ENCODE assay signal across 17 cellular contexts in genomic region chr12:45409966-45410365, GRCh38.
DNase-seq lines count a peak whose midpoint lies in the region; ATAC-seq lines count a peak whose summit lies in the region.
"Had no signal": no experiment of that assay in that cellular context is flagged by ENCODE, and none has a peak within 500 bp of the region (broad histone marks: within the 10 kb centered on the region; RNA-seq: fewer than 3 reads in every experiment).

No MANE protein-coding gene starts in this region.

- H2BK5ac ChIP-seq in trophoblast cell (ENCODE audit: low read depth, low read length, poor library complexity) = no peak overlapping the region

- no CpG with 5 or more reads among the region's 7 CpGs for WGBS in trophoblast cell (ENCODE audit: extremely low coverage, insufficient coverage, insufficient read length)

- H2AFZ ChIP-seq in trophoblast cell (ENCODE audit: insufficient read depth, low read length, poor library complexity) = no peak overlapping the region

- no peaks in the 10 kb centered on the region for H3K27me3 Mint-ChIP-seq in naive thymus-derived CD8-positive, alpha-beta T cell
- H3K27me3 Mint-ChIP-seq: CD4-positive, CD25-positive, alpha-beta regulatory T cell; stimulated activated memory B cell treated with anti-CD40 and anti-IgM and Interleukin-4, amounts not matched to agents 10 μg/mL and 1 μg/mL and 100 μg/mL, for 72 hours had no signal

- POLR2A ChIA-PET in naive thymus-derived CD8-positive, alpha-beta T cell (lab: Charles Lee) = no interaction called here

- H3K79me1 ChIP-seq in trophoblast cell (ENCODE audit: low read length) = no peaks in the 10 kb centered on the region

- H3K4me3 ChIP-seq in trophoblast cell (ENCODE audit: low read depth, low read length) = no peak overlapping the region
- H3K4me3 ChIP-seq: HAP-1, Peyer's patch had no signal

- H3K27me3 ChIP-seq in trophoblast cell (ENCODE audit: insufficient read depth, low read length) = no peaks in the 10 kb centered on the region
- H3K27me3 ChIP-seq: Peyer's patch had no signal

- no peak overlapping the region for H3K27ac ChIP-seq in epithelial cell of prostate
- no peak overlapping the region for H3K27ac ChIP-seq in trophoblast cell (ENCODE audit: low read depth, low read length)
- H3K27ac ChIP-seq: Peyer's patch had no signal

- H3K23ac ChIP-seq in trophoblast cell (ENCODE audit: low read length) = no peak overlapping the region

- DNase-seq in AG20443 (ENCODE audit: low spot score) (peak; percentile 86), M059J (ENCODE audit: low read depth) (peak; percentile 48), epithelial cell of prostate (ENCODE audit: low read depth, low spot score) (peak; percentile 12), trophoblast cell (peak; percentile 20 to 23), NCI-H1417 treated with DMSO at 0.1 percent for 48 hours (lab: John Stamatoyannopoulos, UW) (no peak)
- DNase-seq in naive thymus-derived CD8-positive, alpha-beta T cell = no peak
- no peak for DNase-seq in stimulated activated CD4-positive, alpha-beta T cell treated with anti-CD3 and anti-CD28 coated beads, Interleukin-2, amount 100 ng/mL, for 24 hours
- DNase-seq: activated naive CD4-positive, alpha-beta T cell treated with Interleukin-2 at 50 U/mL for 16 hours; CD4-positive, CD25-positive, alpha-beta regulatory T cell; erythroblast; GF-D8; Peyer's patch; stimulated activated CD4-positive, alpha-beta T cell treated with anti-CD3 and anti-CD28 coated beads, Interleukin-4, amount 100 ng/mL, for 1 hour; T1000 had no signal

- H2BK120ac ChIP-seq in trophoblast cell (ENCODE audit: insufficient read depth, low read length, poor library complexity) = no peak overlapping the region

- H3K4me2 ChIP-seq in trophoblast cell (ENCODE audit: low read length) = no peak overlapping the region

- no peak overlapping the region for H3K27ac Mint-ChIP-seq in naive thymus-derived CD8-positive, alpha-beta T cell
- H3K27ac Mint-ChIP-seq: CD4-positive, CD25-positive, alpha-beta regulatory T cell; stimulated activated memory B cell treated with anti-CD40 and anti-IgM and Interleukin-4, amounts not matched to agents 10 μg/mL and 1 μg/mL and 100 μg/mL, for 72 hours had no signal

- H3K14ac ChIP-seq in trophoblast cell (ENCODE audit: low read length) = no peak overlapping the region

- no peaks in the 10 kb centered on the region for H3K4me1 Mint-ChIP-seq in naive thymus-derived CD8-positive, alpha-beta T cell
- H3K4me1 Mint-ChIP-seq: stimulated activated memory B cell treated with anti-CD40 and anti-IgM and Interleukin-4, amounts not matched to agents 10 μg/mL and 1 μg/mL and 100 μg/mL, for 72 hours had no signal

- no peak overlapping the region for H4K12ac ChIP-seq in trophoblast cell (ENCODE audit: low read depth, low read length)

- peaks cover 0 to 64% (median 33%) of the 10 kb centered on the region in 3 donors for H3K36me3 Mint-ChIP-seq in naive thymus-derived CD8-positive, alpha-beta T cell

- no peak overlapping the region for H2BK12ac ChIP-seq in trophoblast cell (ENCODE audit: low read length)

- no peak overlapping the region for H2AK5ac ChIP-seq in trophoblast cell (ENCODE audit: low read length)

- H3K4me1 ChIP-seq in trophoblast cell (ENCODE audit: control insufficient read depth in 1 of 2, insufficient read depth in 2 of 2, low read length in 2 of 2) = no peaks in the 10 kb centered on the region
- H3K4me1 ChIP-seq: HAP-1, Peyer's patch had no signal

- H3K4ac ChIP-seq in trophoblast cell (ENCODE audit: low read depth, low read length) = no peak overlapping the region

- no peaks in the 10 kb centered on the region for H3K9me3 ChIP-seq in trophoblast cell (ENCODE audit: insufficient read depth, low read depth, low read length)
- H3K9me3 ChIP-seq: HAP-1, Peyer's patch had no signal

- H4K8ac ChIP-seq in trophoblast cell (ENCODE audit: low read depth, low read length) = no peak overlapping the region

- H3K36me3 ChIP-seq in trophoblast cell (ENCODE audit: control insufficient read depth in 1 of 2, insufficient read depth in 2 of 2, low read length in 2 of 2) = peaks cover 22 to 50% of the 10 kb centered on the region in 2 experiments

- no peak overlapping the region for H4K91ac ChIP-seq in trophoblast cell (ENCODE audit: low read depth, low read length)

- ATAC-seq in HG03025 (IDR thresholded peaks at IDR 0.05; ENCODE audit: low FRiP score, unreplicated experiment) = no peak
- ATAC-seq in naive thymus-derived CD8-positive, alpha-beta T cell = no peak
- ATAC-seq: stimulated activated memory B cell treated with anti-CD40 and anti-IgM and Interleukin-4, amounts not matched to agents 10 μg/mL and 1 μg/mL and 100 μg/mL, for 72 hours had no signal

- no peak overlapping the region for H3K9ac ChIP-seq in trophoblast cell (ENCODE audit: low read length)

- H3K9me3 Mint-ChIP-seq in naive thymus-derived CD8-positive, alpha-beta T cell = no peaks in the 10 kb centered on the region
- H3K9me3 Mint-ChIP-seq: CD4-positive, CD25-positive, alpha-beta regulatory T cell; stimulated activated memory B cell treated with anti-CD40 and anti-IgM and Interleukin-4, amounts not matched to agents 10 μg/mL and 1 μg/mL and 100 μg/mL, for 72 hours had no signal

- H3K4me3 Mint-ChIP-seq in naive thymus-derived CD8-positive, alpha-beta T cell = no peak overlapping the region
- H3K4me3 Mint-ChIP-seq: CD4-positive, CD25-positive, alpha-beta regulatory T cell; stimulated activated memory B cell treated with anti-CD40 and anti-IgM and Interleukin-4, amounts not matched to agents 10 μg/mL and 1 μg/mL and 100 μg/mL, for 72 hours had no signal

- no peak overlapping the region for H3K18ac ChIP-seq in trophoblast cell (ENCODE audit: low read length)

- H3K79me2 ChIP-seq in trophoblast cell (ENCODE audit: control insufficient read depth, insufficient read depth, low read length, poor library complexity) = no peaks in the 10 kb centered on the region

Comparison
In these comparisons a context has a peak if more than half of its experiments do, and no peak if none do; other contexts are left out.
1. DNase-seq: peak in AG20443 (single experiment), M059J (single experiment), epithelial cell of prostate (single experiment) and trophoblast cell (2 of 2); none in naive thymus-derived CD8-positive, alpha-beta T cell (0 of 10), NCI-H1417 treated with DMSO at 0.1 percent for 48 hours (single experiment) and stimulated activated CD4-positive, alpha-beta T cell treated with anti-CD3 and anti-CD28 coated beads, Interleukin-2, amount 100 ng/mL, for 24 hours (0 of 2).